In the genomic region with DNA sequence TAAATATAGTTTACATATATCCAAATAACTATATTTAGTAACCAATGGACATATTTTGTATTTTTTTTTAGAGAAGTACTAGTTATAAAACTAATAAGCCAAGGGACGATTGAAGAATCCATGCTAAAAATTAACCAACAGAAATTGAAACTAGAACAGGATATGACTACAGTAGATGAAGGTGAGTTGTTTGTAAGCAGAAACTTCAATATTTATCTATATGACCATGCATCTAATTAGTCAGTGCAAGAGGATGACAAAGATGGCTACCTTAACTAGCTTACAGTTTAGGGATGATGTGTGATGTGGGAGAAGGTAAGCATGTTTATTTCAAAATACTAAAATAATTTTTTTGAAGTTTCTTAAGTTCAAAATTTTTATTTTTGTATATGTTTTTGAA, we compare ENCODE assay signal across 20 cellular contexts. TPM values are rescaled to one million over a fixed set of nuclear protein-coding genes. Genes with fewer than 3 reads are reported as not detected.
"Had no signal": no experiment of that assay in that cellular context is flagged by ENCODE, and none has a peak within 500 bp of the region (broad histone marks: within the 10 kb centered on the region; RNA-seq: fewer than 3 reads in every experiment).

No MANE protein-coding gene starts in this region.

- H3K27ac Mint-ChIP-seq: stimulated activated memory B cell treated with anti-CD40 and anti-IgM and Interleukin-4, amounts not matched to agents 10 μg/mL and 1 μg/mL and 100 μg/mL, for 72 hours had no signal

- H3K27me3 ChIP-seq: body of pancreas, heart right ventricle, right lobe of liver had no signal

- DNase-seq: activated CD4-positive, alpha-beta T cell treated with anti-CD3 and anti-CD28 coated beads for 48 hours; activated T-cell treated with anti-CD3 and anti-CD28 coated beads for 4 hours; amniotic stem cell; body of pancreas; central memory CD4-positive, alpha-beta T cell; effector CD4-positive, alpha-beta T cell; foreskin melanocyte; heart right ventricle; islet precursor cell; mesendoderm; occipital lobe; psoas muscle; right lobe of liver; trophoblast cell had no signal

- H3K27ac ChIP-seq: body of pancreas, coronary artery, heart right ventricle, psoas muscle, right lobe of liver had no signal

- H3K9me3 Mint-ChIP-seq: activated naive CD4-positive, alpha-beta T cell treated with anti-CD3 and anti-CD28 coated beads, Interleukin-2, amount 50 U/mL, for 72 hours; nephron; stimulated activated memory B cell treated with anti-CD40 and anti-IgM and Interleukin-4, amounts not matched to agents 10 μg/mL and 1 μg/mL and 100 μg/mL, for 72 hours; WTC11 had no signal

- ATAC-seq: body of pancreas; heart right ventricle; psoas muscle; right lobe of liver; stimulated activated memory B cell treated with anti-CD40 and anti-IgM and Interleukin-4, amounts not matched to agents 10 μg/mL and 1 μg/mL and 100 μg/mL, for 72 hours; WTC11 had no signal

- H3K4me3 ChIP-seq: body of pancreas, coronary artery, heart right ventricle, psoas muscle, right lobe of liver had no signal

- H3K4me3 Mint-ChIP-seq: nephron; stimulated activated memory B cell treated with anti-CD40 and anti-IgM and Interleukin-4, amounts not matched to agents 10 μg/mL and 1 μg/mL and 100 μg/mL, for 72 hours; WTC11 had no signal

- H3K4me1 ChIP-seq: body of pancreas, heart right ventricle, psoas muscle, right lobe of liver had no signal

- H3K9me3 ChIP-seq: body of pancreas, heart right ventricle, psoas muscle, right lobe of liver had no signal

- H3K27me3 Mint-ChIP-seq: stimulated activated memory B cell treated with anti-CD40 and anti-IgM and Interleukin-4, amounts not matched to agents 10 μg/mL and 1 μg/mL and 100 μg/mL, for 72 hours had no signal

- H3K4me1 Mint-ChIP-seq: nephron; stimulated activated memory B cell treated with anti-CD40 and anti-IgM and Interleukin-4, amounts not matched to agents 10 μg/mL and 1 μg/mL and 100 μg/mL, for 72 hours; WTC11 had no signal

RNA-seq across cellular contexts. Expression of a gene that starts 57.7 kb away (rescaled TPM):
- total RNA-seq: endothelial cell of umbilical vein, WTC11 had no signal
